Comparison of ENCODE assay signal across 8 cellular contexts in the genomic region with DNA sequence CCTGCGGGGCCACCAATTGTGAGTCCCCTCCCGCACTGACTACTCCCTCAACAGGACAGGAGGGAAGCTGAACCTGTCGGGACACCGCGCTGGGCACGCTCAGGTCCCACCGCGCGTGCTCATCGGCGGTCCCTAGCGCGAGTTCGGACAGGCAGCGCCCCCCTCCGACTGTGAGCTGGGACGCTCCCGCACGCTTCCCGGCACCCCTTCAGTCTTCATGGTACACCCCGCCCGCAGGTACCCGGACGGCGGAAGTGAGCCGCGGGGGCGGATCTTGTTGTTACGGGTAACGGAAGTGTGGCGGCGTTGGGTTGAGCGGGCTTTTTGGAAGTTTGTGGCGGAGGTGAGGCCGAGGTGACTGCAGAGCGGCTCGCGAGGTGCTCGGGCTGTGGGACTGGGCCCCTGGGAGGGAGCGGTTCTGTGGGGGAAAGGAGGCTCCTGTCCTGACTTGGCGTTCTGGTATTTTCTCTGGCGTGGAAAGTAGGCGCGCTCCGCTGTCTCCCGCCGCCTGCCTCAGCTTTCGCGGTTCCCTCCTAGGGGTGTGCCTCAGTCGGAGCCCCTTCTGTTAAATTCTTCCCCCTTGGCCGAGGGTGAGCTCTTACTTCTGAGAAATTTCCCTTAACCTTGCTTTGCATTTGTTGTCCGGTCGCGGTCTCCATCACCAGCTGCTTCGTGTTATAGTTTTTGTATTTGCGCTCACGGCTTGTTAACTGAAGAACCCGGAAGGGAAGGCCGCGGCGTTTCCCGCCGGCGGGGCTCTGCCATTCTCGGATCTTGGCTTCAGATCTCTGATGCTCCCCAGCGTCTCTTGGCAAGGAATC.
DNase-seq lines count a peak whose midpoint lies in the region; ATAC-seq and TF ChIP-seq lines count a peak whose summit lies in the region.

FANCI (plus strand) TSS at position 289 of the 821 bp plus-strand sequence. CDS start 3,669 bp downstream, outside the sequence.

- TF ChIP-seq EP300 in Ishikawa (IDR thresholded peaks at IDR 0.05; ENCODE audit: borderline replicate concordance) = peak; percentile 30; the same call in 1 of the 2 replicates

- peak; percentile 66; the same call in 1 of the 2 replicates for TF ChIP-seq RAD21 in Ishikawa (IDR thresholded peaks at IDR 0.05; ENCODE audit: low read depth)

- H3K27me3 ChIP-seq in mucosa of stomach (ENCODE audit: control insufficient read depth, insufficient read depth, low read length) = no peaks in the 10 kb centered on the region

- H3K4me1 ChIP-seq in mucosa of stomach (ENCODE audit: control insufficient read depth, insufficient read depth, low read length) = peaks cover 13% of the 10 kb centered on the region

- DNase-seq in DMS53 (lab: John Stamatoyannopoulos, UW) (peak; percentile 97), OCI-M2 (lab: John Stamatoyannopoulos, UW; ENCODE audit: unreplicated experiment) (peak; percentile 67), activated T-cell treated with anti-CD3 and anti-CD28 coated beads for 48 hours (ENCODE audit: low read depth) (peak; percentile 96), erythroblast (lab: John Stamatoyannopoulos, UW) (peak; percentile 97)
- DNase-seq in stimulated activated CD8-positive, alpha-beta memory T cell treated with anti-CD3 and anti-CD28 coated beads, Interleukin-7, amount 100 ng/mL, for 1 hour (ENCODE audit: low read depth in 2 of 2) = peak; percentile 94 to 95

- no peaks in the 10 kb centered on the region for H3K9me3 ChIP-seq in mucosa of stomach (ENCODE audit: control insufficient read depth, low read length)

- peak; percentile 88 for TF ChIP-seq POLR2A in erythroblast (IDR thresholded peaks at IDR 0.05; ENCODE audit: low read length)

- ATAC-seq in GM21576 (IDR thresholded peaks at IDR 0.05; ENCODE audit: unreplicated experiment) = peak; percentile 95

- no peaks in the 10 kb centered on the region for H3K36me3 ChIP-seq in mucosa of stomach (ENCODE audit: control insufficient read depth, insufficient read depth, low read length)

- peak within 1 kb of the TSS; percentile 97 for H3K4me3 ChIP-seq in mucosa of stomach (ENCODE audit: low read length)

- peak within 1 kb of the TSS; percentile 83 for H3K9ac ChIP-seq in mucosa of stomach (ENCODE audit: low read length)

TF ChIP-seq in Ishikawa, 13 proteins besides CTCF, POLR2A, EP300 and RAD21:
- TF ChIP-seq EGR1 (IDR thresholded peaks at IDR 0.05) (0 out of 2 replicates have a peak, but pooled peaks have one; percentile 68), TEAD4 (IDR thresholded peaks at IDR 0.05) (no peak), TAF1 (IDR thresholded peaks at IDR 0.05; ENCODE audit: low read depth) (peak; percentile 77), TCF12 (IDR thresholded peaks at IDR 0.05; ENCODE audit: low read depth) (peak; percentile 66), YY1 (IDR thresholded peaks at IDR 0.05; ENCODE audit: low read depth) (peak; percentile 68; the same call in 1 of the 2 replicates), CREB1 (IDR thresholded peaks at IDR 0.05; ENCODE audit: low read depth) (no peak)
- TF ChIP-seq, protein P1, sequence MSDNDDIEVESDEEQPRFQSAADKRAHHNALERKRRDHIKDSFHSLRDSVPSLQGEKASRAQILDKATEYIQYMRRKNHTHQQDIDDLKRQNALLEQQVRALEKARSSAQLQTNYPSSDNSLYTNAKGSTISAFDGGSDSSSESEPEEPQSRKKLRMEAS (IDR thresholded peaks at IDR 0.05) = peak; percentile 90
- TF ChIP-seq, protein P2, sequence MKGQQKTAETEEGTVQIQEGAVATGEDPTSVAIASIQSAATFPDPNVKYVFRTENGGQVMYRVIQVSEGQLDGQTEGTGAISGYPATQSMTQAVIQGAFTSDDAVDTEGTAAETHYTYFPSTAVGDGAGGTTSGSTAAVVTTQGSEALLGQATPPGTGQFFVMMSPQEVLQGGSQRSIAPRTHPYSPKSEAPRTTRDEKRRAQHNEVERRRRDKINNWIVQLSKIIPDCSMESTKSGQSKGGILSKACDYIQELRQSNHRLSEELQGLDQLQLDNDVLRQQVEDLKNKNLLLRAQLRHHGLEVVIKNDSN (IDR thresholded peaks at IDR 0.05) = no peak; the same call in 1 of the 2 replicates
TF ChIP-seq in Ishikawa: peak in this region for 5.

Comparison
In these comparisons a context has a peak if more than half of its experiments do, and no peak if none do; other contexts are left out.
1. Peak in every context shown above with its lines: DNase-seq, ATAC-seq and H3K4me3 ChIP-seq.